1 cellular context compared by ENCODE assay signal in the genomic region with DNA sequence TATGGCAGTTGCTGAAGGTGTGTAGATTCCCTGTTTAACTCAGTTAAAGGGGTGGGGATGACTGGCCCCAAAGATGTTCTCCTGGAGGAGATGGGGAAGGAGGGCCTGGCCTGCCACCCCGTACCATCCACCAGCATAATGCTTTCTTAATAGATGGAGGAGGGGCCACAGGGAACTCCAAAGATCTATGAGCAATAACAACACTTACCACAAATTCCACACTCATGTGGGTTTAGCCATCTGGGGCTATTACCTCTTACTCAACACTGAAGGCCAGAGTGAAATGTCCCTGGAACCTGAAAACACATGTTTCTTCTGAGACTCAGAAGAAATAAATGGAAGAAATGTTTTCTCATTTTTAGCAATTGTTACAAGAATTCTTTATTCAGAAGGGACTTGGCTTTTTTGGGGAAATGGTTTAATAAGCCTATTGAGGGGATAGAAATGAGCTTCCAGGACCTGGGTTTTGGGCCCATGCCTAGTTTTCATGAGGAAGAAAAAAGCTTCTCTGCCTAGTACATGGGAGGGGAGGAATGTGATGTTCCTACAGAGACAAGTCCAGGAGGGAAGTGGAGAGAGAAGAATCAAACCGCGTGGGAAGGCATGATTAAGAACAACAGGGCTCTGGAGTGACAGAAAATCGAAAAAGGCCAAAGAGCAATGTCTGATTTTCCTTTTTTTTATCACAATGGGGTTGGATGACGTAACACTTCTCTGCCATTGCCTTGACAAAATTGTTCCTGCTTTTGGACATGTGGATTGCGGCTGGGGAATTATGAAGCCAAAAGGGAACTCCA.
A peak's percentile ranks its signal among the peaks of the same experiment; 100 is the strongest.
TF ChIP-seq lines count a peak whose summit lies in the region.

No MANE protein-coding gene starts in this region.

TF ChIP-seq in IMR-90, 13 proteins besides CTCF, POLR2A, EP300 and RAD21:
- 0 out of 2 replicates have a peak, but pooled peaks have one; percentile 7 for TF ChIP-seq CEBPB (IDR thresholded peaks at IDR 0.05; ENCODE audit: low read depth, low read length)
- no peak for TF ChIP-seq MAZ (IDR thresholded peaks at IDR 0.05; ENCODE audit: borderline replicate concordance, low read depth, low read length)
